In the genomic region with DNA sequence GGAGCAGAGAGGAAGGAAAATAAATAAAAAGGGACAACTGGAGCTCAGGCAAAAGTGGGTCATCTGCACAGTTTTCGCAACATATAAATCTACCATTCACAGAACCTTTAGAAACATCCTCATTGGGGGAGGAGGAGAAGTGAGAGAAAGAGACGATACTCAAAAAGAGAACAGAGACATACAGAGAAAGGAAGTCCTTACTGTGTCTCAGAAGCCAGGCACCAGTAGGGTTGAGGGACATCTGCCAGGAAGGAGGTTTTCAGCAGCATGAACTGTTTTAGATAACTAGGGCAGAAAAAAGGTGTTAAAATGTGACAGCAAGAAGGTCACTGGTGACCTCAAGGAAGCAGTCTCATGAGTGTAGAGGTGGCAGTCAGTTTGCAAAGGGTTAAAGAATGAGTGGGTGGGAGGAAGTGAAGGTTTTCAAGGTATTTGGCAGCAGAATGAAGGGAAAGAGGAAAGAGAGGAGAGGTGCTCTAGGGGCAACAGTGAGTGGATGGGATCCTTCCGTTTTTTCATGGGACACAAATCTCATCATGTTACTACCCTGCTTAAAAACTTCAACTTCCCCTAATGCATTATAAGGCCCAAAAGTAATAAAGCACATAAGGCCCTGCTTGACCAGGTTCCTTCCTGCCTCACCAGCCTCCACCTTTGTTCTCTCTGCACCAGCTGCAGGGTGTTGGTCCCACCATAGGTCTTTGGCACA, we compare ENCODE assay signal across 7 cellular contexts. TPM values are rescaled to one million over a fixed set of nuclear protein-coding genes. Genes with fewer than 3 reads are reported as not detected.
DNase-seq lines count a peak whose midpoint lies in the region; ATAC-seq and TF ChIP-seq lines count a peak whose summit lies in the region.

No MANE protein-coding gene starts in this region.

- TF ChIP-seq CTCF in HCT116 (IDR thresholded peaks at IDR 0.05 in 2 of 3, conservative IDR thresholded peaks at IDR 0.05 in 1 of 3; ENCODE audit: borderline replicate concordance in 1 of 3, insufficient read depth in 1 of 3, low read depth in 2 of 3, low read length in 2 of 3): no peak

- H3K4me1 ChIP-seq in HCT116 (ENCODE audit: control insufficient read depth in 1 of 2, insufficient read depth in 2 of 2, low read length in 2 of 2): peaks cover 14 to 26% of the 10 kb centered on the region in 2 experiments

- no peaks in the 10 kb centered on the region for H3K9me2 ChIP-seq in HCT116 (ENCODE audit: insufficient read depth)

- no peak overlapping the region for H3K9ac ChIP-seq in HCT116 (ENCODE audit: low read length)

- no peak for DNase-seq in HCT116 (ENCODE audit: low read depth, low spot score)
- peak; percentile 93 for DNase-seq in MV-4-11 (lab: John Stamatoyannopoulos, UW)
- peak; percentile 41 for DNase-seq in globus pallidus (ENCODE audit: low spot score)
- DNase-seq in ureter (ENCODE audit: low spot score): no peak
- no peak for DNase-seq in foreskin melanocyte
- DNase-seq in amniotic stem cell (lab: John Stamatoyannopoulos, UW): no peak

- POLR2A ChIA-PET in HCT116 (lab: Charles Lee): no interaction called here

- H4K20me1 ChIP-seq in HCT116 (ENCODE audit: insufficient read depth): no peaks in the 10 kb centered on the region

- no peak overlapping the region for H3K4me3 ChIP-seq in HCT116 (replicated peaks in 1 of 2; ENCODE audit: low read depth in 1 of 2, low read length in 2 of 2)

- no peaks in the 10 kb centered on the region for H3K27me3 ChIP-seq in HCT116 (ENCODE audit: insufficient read depth, low read length)

- RAD21 ChIA-PET in HCT116 (lab: Charles Lee; ENCODE audit: low non-redundant PET in 1 of 2, low total read pairs in 2 of 2, uncharacterized antibody in 2 of 2, unreplicated experiment in 2 of 2): no interaction called here

- ATAC-seq in GM18868 (IDR thresholded peaks at IDR 0.05; ENCODE audit: unreplicated experiment) (peak; percentile 83), HCT116 (no peak)

- peaks cover 58% of the 10 kb centered on the region for H3K79me2 ChIP-seq in HCT116 (ENCODE audit: insufficient read depth, low read length)

- peak overlapping the region; percentile 26; the same call in 1 of the 2 replicates for H3K4me2 ChIP-seq in HCT116 (ENCODE audit: low read length)

- intact Hi-C loops in HCT116 (cut with micrococcal nuclease): no loop called here

- TF ChIP-seq RAD21 in HCT116 (IDR thresholded peaks at IDR 0.05; ENCODE audit: low read depth): no peak

- H3K9me3 ChIP-seq in HCT116 (ENCODE audit: control insufficient read depth in 1 of 2, insufficient read depth in 1 of 2, low read depth in 1 of 2, low read length in 2 of 2): no peaks in the 10 kb centered on the region

- no peak overlapping the region for H3K27ac ChIP-seq in HCT116 (ENCODE audit: low read depth, low read length)

- no peak for TF ChIP-seq POLR2A in HCT116 (IDR thresholded peaks at IDR 0.05; ENCODE audit: borderline replicate concordance, extremely low read depth, insufficient read depth, insufficient read length)

- H2AFZ ChIP-seq in HCT116 (ENCODE audit: low read depth, low read length, poor library complexity, severe bottlenecking): no peak overlapping the region

- CTCF ChIA-PET in HCT116 (lab: Charles Lee): interaction anchor here (0.6 kb wide), 1 partner anchor 13 kb away, joined by 8 read pairs; no protein-coding TSS in a partner anchor

- BruUV-seq in HCT116 (replicated peaks; lab: Mats Ljungman, UMichigan): no TSS peak

- no peaks in the 10 kb centered on the region for H3K36me3 ChIP-seq in HCT116 (ENCODE audit: control insufficient read depth in 1 of 2, insufficient read depth in 2 of 2, low read length in 2 of 2)

TF ChIP-seq in HCT116, 20 proteins besides CTCF, POLR2A, EP300 and RAD21:
- TF ChIP-seq EGR1 (IDR thresholded peaks at IDR 0.05; ENCODE audit: low read depth) (peak; percentile 77), ZNF274 (IDR thresholded peaks at IDR 0.05; ENCODE audit: low read depth, low read length) (no peak)

RNA-seq across cellular contexts. Expression of gene JAK1, which starts 9.5 kb away (rescaled TPM):
- 53.2 TPM for total RNA-seq in HCT116 (2021; ENCODE audit: unreplicated experiment)
- polyA plus RNA-seq in HCT116 (2012): 36.3 and 38.1 TPM in 2 replicates
- 116 TPM for total RNA-seq in ureter

Comparison
In these comparisons a context has a peak if more than half of its experiments do, and no peak if none do; other contexts are left out.
1. DNase-seq: peak in MV-4-11 (single experiment) and globus pallidus (single experiment); none in HCT116 (single experiment), ureter (single experiment), foreskin melanocyte (single experiment) and amniotic stem cell (single experiment).